8 cellular contexts compared by ENCODE assay signal in genomic region chr5:32709789-32710334, GRCh38. TPM values are rescaled to one million over a fixed set of nuclear protein-coding genes. Genes with fewer than 3 reads are reported as not detected.
DNase-seq lines count a peak whose midpoint lies in the region; ATAC-seq, FAIRE-seq and TF ChIP-seq lines count a peak whose summit lies in the region.

No MANE protein-coding gene starts in this region.

- H3K27ac Mint-ChIP-seq in CD8-positive, alpha-beta T cell = no peak overlapping the region
- H3K27ac Mint-ChIP-seq in chondrocyte (ENCODE audit: unreplicated experiment) = peak overlapping the region; percentile 97

- intact Hi-C loops in CD8-positive, alpha-beta T cell (cut with DNase I, micrococcal nuclease) = no loop called here
- intact Hi-C loops in kidney (cut with DNase I) = no loop called here

- peaks cover 27% of the 10 kb centered on the region for H3K4me1 Mint-ChIP-seq in CD8-positive, alpha-beta T cell (ENCODE audit: low read depth)
- peaks cover 23% of the 10 kb centered on the region for H3K4me1 Mint-ChIP-seq in chondrocyte (ENCODE audit: low read depth)

- H3K27ac ChIP-seq in CD8-positive, alpha-beta T cell (ENCODE audit: low read depth, low read length) = no peak overlapping the region
- H3K27ac ChIP-seq in kidney (ENCODE audit: low read depth in 2 of 2, low read length in 2 of 2) (peak overlapping the region; percentile 82 to 86), small intestine (ENCODE audit: low read depth in 1 of 2, low read length in 1 of 2) (no peak overlapping the region)

- WGBS in small intestine, 3 donors = 1% methylated on average over 39 of the region's 39 CpGs

- FAIRE-seq in kidney (lab: Jason Lieb, UNC) = no peak
- no peak for FAIRE-seq in small intestine (lab: Jason Lieb, UNC)

- DNase-seq in CD8-positive, alpha-beta T cell = peak in 3 of 7 experiments; percentile 8 to 34 (median 33)
- peak; percentile 78 for DNase-seq in M059J (ENCODE audit: low read depth)
- DNase-seq in SW 1271 (lab: John Stamatoyannopoulos, UW) = peak; percentile 36 to 84
- peak; percentile 92 for DNase-seq in chondrocyte (ENCODE audit: low spot score)
- DNase-seq in kidney = peak; percentile 90
- peak; percentile 41 for DNase-seq in small intestine
- DNase-seq in cerebellar nuclear complex (lab: John Stamatoyannopoulos, UW) = no peak

- H3K36me3 ChIP-seq in CD8-positive, alpha-beta T cell (ENCODE audit: insufficient read depth, low read length) = no peaks in the 10 kb centered on the region
- H3K36me3 ChIP-seq in kidney (ENCODE audit: control insufficient read depth in 1 of 2, insufficient read depth in 2 of 2, low read length in 2 of 2) (no peaks in the 10 kb centered on the region), small intestine (ENCODE audit: control insufficient read depth in 2 of 2, insufficient read depth in 2 of 2, low read length in 2 of 2) (no peaks in the 10 kb centered on the region)

- no peaks in the 10 kb centered on the region for H3K36me3 Mint-ChIP-seq in CD8-positive, alpha-beta T cell
- peaks cover 9% of the 10 kb centered on the region for H3K36me3 Mint-ChIP-seq in chondrocyte (ENCODE audit: low read depth)

- H3K9me3 Mint-ChIP-seq in CD8-positive, alpha-beta T cell = no peaks in the 10 kb centered on the region
- no peaks in the 10 kb centered on the region for H3K9me3 Mint-ChIP-seq in chondrocyte (ENCODE audit: low read depth)

- no peaks in the 10 kb centered on the region for H3K9me3 ChIP-seq in CD8-positive, alpha-beta T cell (ENCODE audit: low read length)
- H3K9me3 ChIP-seq in kidney (ENCODE audit: control insufficient read depth in 1 of 2, low read length in 2 of 2) (no peaks in the 10 kb centered on the region), small intestine (ENCODE audit: control insufficient read depth, low read depth) (peaks cover 1% of the 10 kb centered on the region)

- TF ChIP-seq CTCF in CD8-positive, alpha-beta T cell (IDR thresholded peaks at IDR 0.05) = no peak
- TF ChIP-seq CTCF in chondrocyte (IDR thresholded peaks at IDR 0.05) = peak; percentile 97
- peak; percentile 51 for TF ChIP-seq CTCF in kidney (IDR thresholded peaks at IDR 0.05; ENCODE audit: borderline replicate concordance, extremely low read depth, insufficient read depth)

- H3K27me3 ChIP-seq in CD8-positive, alpha-beta T cell (ENCODE audit: insufficient read depth, low read length) = peaks cover 4% of the 10 kb centered on the region
- peaks cover 8 to 27% of the 10 kb centered on the region in 2 donors for H3K27me3 ChIP-seq in small intestine (ENCODE audit: control insufficient read depth in 2 of 2, insufficient read depth in 2 of 2, low read length in 2 of 2)

- CTCF ChIA-PET in CD8-positive, alpha-beta T cell (lab: Charles Lee) = interaction anchor here (0.7 kb wide), 1 partner anchor 1091 kb away, joined by 3 read pairs; no protein-coding TSS in a partner anchor

- H3K4me3 ChIP-seq in CD8-positive, alpha-beta T cell (ENCODE audit: low read depth, low read length) = peak overlapping the region; percentile 52
- peak overlapping the region; percentile 69 to 85 for H3K4me3 ChIP-seq in kidney (ENCODE audit: low read length in 2 of 2)
- H3K4me3 ChIP-seq in small intestine (ENCODE audit: low read depth in 1 of 2, low read length in 2 of 2) = peak overlapping the region in 1 of 2 donors; percentile 52

- H3K4me1 ChIP-seq in CD8-positive, alpha-beta T cell (ENCODE audit: insufficient read depth, low read length) = peaks cover 3% of the 10 kb centered on the region
- peaks cover 2 to 10% of the 10 kb centered on the region in 2 donors for H3K4me1 ChIP-seq in kidney (ENCODE audit: control insufficient read depth in 1 of 2, insufficient read depth in 1 of 2, low read depth in 1 of 2, low read length in 2 of 2)
- no peaks in the 10 kb centered on the region for H3K4me1 ChIP-seq in small intestine (ENCODE audit: control insufficient read depth in 2 of 2, insufficient read depth in 1 of 2, low read depth in 1 of 2, low read length in 1 of 2)

- peak overlapping the region; percentile 64 for H3K4me3 Mint-ChIP-seq in CD8-positive, alpha-beta T cell
- H3K4me3 Mint-ChIP-seq in chondrocyte (ENCODE audit: unreplicated experiment) = peak overlapping the region; percentile 97

- POLR2A ChIA-PET in CD8-positive, alpha-beta T cell (lab: Charles Lee) = no interaction called here

- no peak for ATAC-seq in CD8-positive, alpha-beta T cell
- peak; percentile 62 for ATAC-seq in GM19467 (IDR thresholded peaks at IDR 0.05; ENCODE audit: unreplicated experiment)

- peak overlapping the region; percentile 34 to 80 for H3K9ac ChIP-seq in kidney (ENCODE audit: low read length in 2 of 2)

- peaks cover 50% of the 10 kb centered on the region for H3K27me3 Mint-ChIP-seq in CD8-positive, alpha-beta T cell (ENCODE audit: low read depth)
- no peaks in the 10 kb centered on the region for H3K27me3 Mint-ChIP-seq in chondrocyte (ENCODE audit: low read depth)

RNA-seq across cellular contexts. Expression of gene NPR3, which starts 1.3 kb away (rescaled TPM):
- not detected for total RNA-seq in CD8-positive, alpha-beta T cell
- 0.15 and 0.52 TPM in 2 replicates for total RNA-seq in M059J (2014; rRNA removed; shearing (Covaris generic))
- total RNA-seq in chondrocyte (255 to 315 TPM (median 261 TPM) in 3 replicates), kidney (12.5 TPM)
- polyA plus RNA-seq in kidney (ENCODE audit: insufficient read depth, low read depth, low replicate concordance) (33.7 TPM), small intestine (under 1 TPM in 2 of 3 donors, not detected in 1; 0.27 to 0.79 TPM)

Comparison
In these comparisons a context has a peak if more than half of its experiments do, and no peak if none do; other contexts are left out.
1. DNase-seq: peak in M059J (single experiment), SW 1271 (2 of 2), chondrocyte (single experiment), kidney (single experiment) and small intestine (single experiment); none in cerebellar nuclear complex (0 of 2).
2. H3K27ac ChIP-seq: peak in kidney (2 of 2); none in CD8-positive, alpha-beta T cell (single experiment) and small intestine (0 of 2).
3. RNA of gene NPR3, which starts 1.3 kb away (total RNA-seq): 255 to 315 TPM in chondrocyte; 12.5 TPM in kidney (single experiment), 0.15 to 0.52 TPM in M059J and not detected in CD8-positive, alpha-beta T cell; every median in the first group is over 10 times any median in the second.